ENCODE assay signal across 8 cellular contexts in the genomic region with DNA sequence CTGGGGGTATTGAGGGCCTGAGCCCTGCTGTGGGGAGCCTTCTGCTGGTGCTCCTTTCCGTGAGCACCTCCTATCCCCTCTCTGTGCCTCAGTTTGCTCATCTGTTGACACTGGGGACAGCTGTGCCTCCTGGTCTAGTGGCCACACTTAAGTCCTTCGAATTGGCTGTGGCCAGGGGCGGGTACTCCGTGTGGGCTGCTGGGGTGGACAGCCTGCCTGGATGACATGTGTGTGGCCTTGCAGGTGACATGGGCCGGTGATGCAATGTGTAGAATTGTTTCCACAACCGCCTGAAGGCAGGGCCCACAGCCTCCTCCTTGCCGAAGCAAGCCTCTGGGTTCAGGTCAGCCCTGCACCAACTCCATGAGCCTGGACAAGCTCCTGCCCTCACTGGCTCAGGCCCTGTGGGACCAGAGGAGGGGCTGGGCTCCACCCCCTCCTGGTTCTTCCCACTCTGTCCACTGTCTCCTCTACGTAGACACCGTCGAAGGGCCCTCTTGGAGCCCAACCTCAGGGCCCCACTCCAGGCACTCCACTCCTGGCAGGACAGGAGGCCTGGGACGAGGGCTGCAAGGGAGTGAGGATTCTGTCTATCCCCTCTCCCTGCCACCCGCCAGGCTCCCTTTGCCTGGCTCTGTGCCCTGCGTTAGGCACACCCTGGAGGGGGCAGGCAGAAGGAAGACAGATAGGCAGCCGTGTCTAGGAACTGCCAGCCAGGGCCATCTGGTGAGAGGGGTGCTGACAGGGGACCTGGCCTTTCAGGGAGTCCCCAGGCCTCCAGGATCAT. TPM values are rescaled to one million over a fixed set of nuclear protein-coding genes. Genes with fewer than 3 reads are reported as not detected.
DNase-seq lines count a peak whose midpoint lies in the region; ATAC-seq and TF ChIP-seq lines count a peak whose summit lies in the region.

No MANE protein-coding gene starts in this region.

- H3K4me3 Mint-ChIP-seq in glutamatergic neuron (ENCODE audit: unreplicated experiment): peak overlapping the region; percentile 79

- H3K4me1 Mint-ChIP-seq in glutamatergic neuron (ENCODE audit: low read depth, unreplicated experiment): peaks cover 2% of the 10 kb centered on the region

- H3K4me1 ChIP-seq in ACC112 (ENCODE audit: control insufficient read depth, insufficient read depth, low read length, unreplicated experiment) (peaks cover 62% of the 10 kb centered on the region), rectal smooth muscle tissue (ENCODE audit: control insufficient read depth, insufficient read depth, low read length) (peaks cover 18% of the 10 kb centered on the region)

- no peak for TF ChIP-seq POLR2A in GM18505 (IDR thresholded peaks at IDR 0.05; ENCODE audit: borderline replicate concordance, extremely low read depth, insufficient read depth, insufficient read length)

- peak overlapping the region; percentile 80 for H3K4me3 ChIP-seq in ACC112 (ENCODE audit: low read depth, low read length)
- peak overlapping the region; percentile 62 for H3K4me3 ChIP-seq in rectal smooth muscle tissue (ENCODE audit: low read length)

- H3K27me3 ChIP-seq in ACC112 (ENCODE audit: insufficient read depth, low read length) (no peaks in the 10 kb centered on the region), rectal smooth muscle tissue (ENCODE audit: control insufficient read depth, insufficient read depth, low read length) (no peaks in the 10 kb centered on the region)

- peak overlapping the region; percentile 15 for H2AFZ ChIP-seq in ACC112 (ENCODE audit: low read length, unreplicated experiment)

- H3K27ac ChIP-seq in ACC112 (ENCODE audit: low read depth, low read length): peak overlapping the region; percentile 89
- H3K27ac ChIP-seq in rectal smooth muscle tissue (ENCODE audit: low read depth, low read length): peak overlapping the region; percentile 46

- TF ChIP-seq CTCF in glutamatergic neuron (IDR thresholded peaks at IDR 0.05; ENCODE audit: partially characterized antibody, unreplicated experiment): no peak

- peaks cover 7% of the 10 kb centered on the region for H3K27me3 Mint-ChIP-seq in glutamatergic neuron (ENCODE audit: unreplicated experiment)

- H3K36me3 ChIP-seq in ACC112 (ENCODE audit: insufficient read depth, low read length) (no peaks in the 10 kb centered on the region), rectal smooth muscle tissue (ENCODE audit: control insufficient read depth, insufficient read depth, low read length) (no peaks in the 10 kb centered on the region)

- DNase-seq in HT-29 (ENCODE audit: low spot score) (peak; percentile 62), glutamatergic neuron (peak; percentile 38), NCI-H526 treated with DMSO at 0.1 percent for 48 hours (lab: John Stamatoyannopoulos, UW) (no peak)
- DNase-seq in activated CD8-positive, alpha-beta memory T cell treated with anti-CD3 and anti-CD28 coated beads for 24 hours: peak; percentile 64

- peak overlapping the region; percentile 36 for H3K9ac ChIP-seq in rectal smooth muscle tissue (ENCODE audit: low read length)

- peaks cover 4% of the 10 kb centered on the region for H3K9me3 Mint-ChIP-seq in glutamatergic neuron (ENCODE audit: unreplicated experiment)

- H3K79me2 ChIP-seq in ACC112 (ENCODE audit: control insufficient read depth, insufficient read depth, low read length, unreplicated experiment): peaks cover 52% of the 10 kb centered on the region

- no peaks in the 10 kb centered on the region for H3K36me3 Mint-ChIP-seq in glutamatergic neuron (ENCODE audit: unreplicated experiment)

- ATAC-seq in GM18505 (IDR thresholded peaks at IDR 0.05; ENCODE audit: unreplicated experiment) (no peak), GM21528 (IDR thresholded peaks at IDR 0.05; ENCODE audit: low FRiP score, unreplicated experiment) (no peak)

- no peak overlapping the region for H3K27ac Mint-ChIP-seq in glutamatergic neuron (ENCODE audit: unreplicated experiment)

RNA-seq across cellular contexts. Expression of a gene that starts 1.2 kb away (rescaled TPM):
- total RNA-seq in HT-29 (2014; rRNA removed; shearing (Covaris generic)): 122 and 166 TPM in 2 replicates
- 85.3 TPM for total RNA-seq in glutamatergic neuron (ENCODE audit: unreplicated experiment)

RNA-seq across cellular contexts. Expression of a gene that starts 38.0 kb away (rescaled TPM):
- total RNA-seq in HT-29 (2014; rRNA removed; shearing (Covaris generic)): 99.9 and 119 TPM in 2 replicates
- 25.4 TPM for total RNA-seq in glutamatergic neuron (ENCODE audit: unreplicated experiment)

RNA-seq across cellular contexts. Expression of a gene that starts 49.5 kb away (rescaled TPM):
- total RNA-seq in HT-29 (2014; rRNA removed; shearing (Covaris generic)): 125 and 167 TPM in 2 replicates
- total RNA-seq in glutamatergic neuron (ENCODE audit: unreplicated experiment): 276 TPM
